Comparison of ENCODE assay signal across 8 cellular contexts in the genomic region with DNA sequence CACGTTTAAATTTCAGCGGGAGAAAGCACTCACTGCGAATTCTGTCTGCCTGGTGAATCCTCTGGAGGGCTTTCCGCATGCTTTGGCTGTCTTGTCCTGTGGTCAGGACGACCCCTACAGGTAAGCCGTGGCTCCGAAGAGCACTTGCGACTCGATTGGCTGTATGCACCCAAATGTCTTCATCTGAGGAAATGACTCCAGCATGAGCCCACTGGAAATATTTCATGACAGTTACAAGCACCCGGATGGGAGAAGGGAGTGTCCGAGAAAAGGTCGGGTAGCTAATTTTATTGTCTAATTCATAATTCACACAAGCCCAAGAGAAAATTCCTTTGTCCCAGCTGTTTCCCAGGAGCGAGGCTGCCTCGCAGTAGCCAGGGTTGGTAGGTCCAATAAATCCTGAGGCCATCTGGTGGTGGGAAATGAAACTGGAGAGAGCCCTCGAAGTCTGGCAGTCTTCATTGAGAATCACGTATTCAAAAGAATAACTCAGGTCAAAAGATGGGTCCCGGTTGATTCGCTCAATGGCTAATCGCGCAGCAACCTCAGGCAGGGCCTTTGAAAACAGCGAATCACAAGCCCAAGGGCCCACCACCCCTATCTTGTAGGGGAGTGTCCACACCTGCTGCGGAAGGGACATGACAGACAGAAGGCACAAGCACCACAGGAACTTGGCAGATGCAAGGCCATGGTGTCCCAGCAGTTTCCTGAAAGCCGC. TPM values are rescaled to one million over a fixed set of nuclear protein-coding genes. Genes with fewer than 3 reads are reported as not detected.
A peak's percentile ranks its signal among the peaks of the same experiment; 100 is the strongest.
DNase-seq lines count a peak whose midpoint lies in the region; ATAC-seq and TF ChIP-seq lines count a peak whose summit lies in the region.

No MANE protein-coding gene starts in this region.

- ATAC-seq in HG02623 (IDR thresholded peaks at IDR 0.05; ENCODE audit: unreplicated experiment) = no peak
- ATAC-seq in GM19328 (IDR thresholded peaks at IDR 0.05; ENCODE audit: unreplicated experiment) = no peak

- DNase-seq in Caki2 (ENCODE audit: low read depth) (peak; percentile 47), HCEC 1CT (peak; percentile 22), NCI-H82 (lab: John Stamatoyannopoulos, UW) (peak; percentile 69), dorsolateral prefrontal cortex (peak; percentile 11 to 62 (median 46)), medulla oblongata (ENCODE audit: extremely low spot score) (peak; percentile 64)
- DNase-seq in stimulated activated naive CD4-positive, alpha-beta T cell (lab: John Stamatoyannopoulos, UW) = no peak

- intact Hi-C loops in dorsolateral prefrontal cortex (cut with DNase I) = loop anchor here in 1 of 2 donors (5.0 kb wide), 1 partner anchor 778 kb away; no protein-coding TSS in a partner anchor

- H3K27me3 ChIP-seq in dorsolateral prefrontal cortex = peaks cover 0 to 97% (median 49%) of the 10 kb centered on the region in 45 donors

- H3K4me3 ChIP-seq in dorsolateral prefrontal cortex = peak overlapping the region in 35 of 59 donors; percentile 1 to 53 (median 29)

- H3K27ac ChIP-seq in dorsolateral prefrontal cortex = no peak overlapping the region

- peak in 53 of 56 donors; percentile 40 to 83 (median 62) for TF ChIP-seq CTCF in dorsolateral prefrontal cortex (IDR thresholded peaks at IDR 0.05 in 54 of 56, conservative IDR thresholded peaks at IDR 0.05 in 2 of 56; ENCODE audit: low read depth in 1 of 56, partially characterized antibody in 56 of 56)

- in situ Hi-C loops in Caki2 (cut with HindIII; ENCODE audit: low pct_unique_long_range_greater_than_20kb, low sequenced_read_pairs) = no loop called here

RNA-seq across cellular contexts. Expression of gene GUCY2F, which starts 6.6 kb away (rescaled TPM):
- not detected in 2 replicates for total RNA-seq in Caki2 (2014; rRNA removed; shearing (Covaris generic); ENCODE audit: low replicate concordance)
- total RNA-seq in dorsolateral prefrontal cortex = under 1 TPM in 9 of 120 experiments, not detected in 111; 0.10 to 0.28 (median 0.15) TPM

Comparison
In these comparisons a context has a peak if more than half of its experiments do, and no peak if none do; other contexts are left out.
1. DNase-seq: peak in Caki2 (single experiment), HCEC 1CT (single experiment), NCI-H82 (single experiment), dorsolateral prefrontal cortex (10 of 10) and medulla oblongata (single experiment); none in stimulated activated naive CD4-positive, alpha-beta T cell (0 of 6).